Comparison of ENCODE assay signal across 7 cellular contexts in genomic region chr18:45826716-45827115, GRCh38. TPM values are rescaled to one million over a fixed set of nuclear protein-coding genes. Genes with fewer than 3 reads are reported as not detected.
"Had no signal": no experiment of that assay in that cellular context is flagged by ENCODE, and none has a peak within 500 bp of the region (broad histone marks: within the 10 kb centered on the region; RNA-seq: fewer than 3 reads in every experiment).

No MANE protein-coding gene starts in this region.

RNA-seq across cellular contexts. Expression of gene SIGLEC15, which starts 1.2 kb away (rescaled TPM):
- total RNA-seq: activated CD4-positive, alpha-beta T cell treated with anti-CD3 and anti-CD28 coated beads for 36 hours; activated CD8-positive, alpha-beta T cell treated with anti-CD3 and anti-CD28 coated beads for 36 hours; activated naive CD8-positive, alpha-beta T cell treated with anti-CD3 and anti-CD28 coated beads for 36 hours; activated T-cell treated with anti-CD3 and anti-CD28 coated beads, Interleukin-2, amount 50 U/mL, for 72 hours; activated T-helper 2 cell treated with anti-CD3 and anti-CD28 coated beads, Interferon-gamma antibody, Interleukin-2, Interleukin-4, amounts not matched to agents 10 μg/mL and 5 μg/mL and 100 μg/mL, durations not matched to agents 14 hours and 24 hours and 36 hours; Right ventricle myocardium superior; T-helper 1 cell treated with Interleukin-12 subunit alpha and Interleukin-12 subunit beta and Interleukin-4 antibody, amounts not matched to agents 30 ng/mL and 1 ng/mL, for 36 hours had no signal
